In genomic region chr1:38209986-38210385, GRCh38 we compare ENCODE assay signal across 17 cellular contexts.
"Had no signal": no experiment of that assay in that cellular context is flagged by ENCODE, and none has a peak within 500 bp of the region (broad histone marks: within the 10 kb centered on the region; RNA-seq: fewer than 3 reads in every experiment).

No MANE protein-coding gene starts in this region.

- DNase-seq: activated CD4-positive, alpha-beta T cell treated with anti-CD3 and anti-CD28 coated beads, Interleukin-2, amount 10 ng/mL, durations not matched to agents 24 days and 14 days; activated CD8-positive, alpha-beta T cell treated with anti-CD3 and anti-CD28 coated beads, Interleukin-2, amount 10 ng/mL, durations not matched to agents 7 days and 5 days; activated naive CD4-positive, alpha-beta T cell treated with Interleukin-2 at 50 U/mL for 16 hours; activated T-cell treated with anti-CD3 and anti-CD28 coated beads, Interleukin-2, amount 50 U/mL, for 24 hours; central memory CD4-positive, alpha-beta T cell; foreskin keratinocyte; glutamatergic neuron; left lung; occipital lobe; retina; stimulated activated CD4-positive, alpha-beta T cell treated with anti-CD3 and anti-CD28 coated beads, Interleukin-12 subunit alpha, Interleukin-12 subunit beta, amount 100 ng/mL, for 4 hours; stimulated activated CD4-positive, alpha-beta T cell treated with anti-CD3 and anti-CD28 coated beads, Interleukin-1b, Interleukin-23, amount 100 ng/mL, for 48 hours; stimulated activated naive CD4-positive, alpha-beta T cell treated with Interleukin-2 at 50 U/mL for 16 hours; T-helper 9 cell; tibial artery; uterus had no signal

- H3K36me3 ChIP-seq: left lung, tibial artery, uterus had no signal

- H3K27me3 ChIP-seq: foreskin keratinocyte, uterus had no signal

- ATAC-seq: activated CD8-positive, alpha-beta T cell treated with anti-CD3 and anti-CD28 coated beads, Interleukin-2, amount 10 ng/mL, durations not matched to agents 7 days and 5 days; foreskin keratinocyte; left lung had no signal

- H3K4me3 ChIP-seq: coronary artery, left lung, tibial artery, uterus had no signal

- H3K9me3 ChIP-seq: left lung, tibial artery, uterus had no signal

- H3K27ac ChIP-seq: coronary artery, foreskin keratinocyte, left lung, tibial artery, uterus had no signal

- H3K4me1 ChIP-seq: foreskin keratinocyte, left lung, tibial artery, uterus had no signal
